Comparison of ENCODE assay signal across 8 cellular contexts in the genomic region with DNA sequence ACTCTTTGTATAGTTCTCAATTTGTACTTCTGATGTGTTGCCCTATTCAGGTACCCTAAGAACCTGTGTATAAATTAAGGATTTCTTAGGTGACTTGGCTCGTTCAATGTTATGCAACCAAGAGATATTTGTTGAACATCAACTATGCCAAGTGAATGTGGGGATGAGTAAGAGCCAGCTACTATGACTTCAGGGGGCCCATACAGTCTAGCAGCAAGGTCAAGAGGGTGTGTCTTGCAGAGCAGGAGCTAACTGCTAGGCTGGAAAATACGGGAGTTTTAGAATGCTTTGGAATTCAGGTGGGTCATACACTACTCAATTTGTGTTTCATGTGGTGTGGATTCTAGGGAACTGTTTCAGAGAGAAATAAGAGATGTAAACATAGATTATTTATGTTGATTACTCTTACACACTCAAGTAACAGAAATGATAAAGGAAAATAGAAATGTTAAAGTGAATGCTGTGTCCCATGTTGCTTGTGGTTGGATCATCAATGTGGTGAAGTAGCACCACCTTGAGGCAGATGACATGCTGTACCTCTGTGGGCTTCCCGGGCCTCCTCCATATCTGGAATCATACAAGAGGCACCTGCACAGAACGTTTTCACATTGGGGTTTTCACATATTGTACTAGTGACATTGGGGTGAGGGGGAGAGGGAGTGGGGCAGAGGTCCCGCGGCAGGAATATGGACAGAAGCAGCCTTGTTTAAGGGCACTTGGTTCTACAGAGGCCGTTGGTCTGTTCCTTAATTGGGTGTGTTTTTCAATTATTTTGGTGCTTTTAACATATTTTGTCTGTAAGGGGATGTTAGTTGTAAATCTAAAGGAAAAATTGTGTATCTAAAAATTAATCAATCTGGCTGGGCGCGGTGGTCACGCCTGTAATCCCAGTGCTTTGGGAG. TPM values are rescaled to one million over a fixed set of nuclear protein-coding genes. Genes with fewer than 3 reads are reported as not detected.
DNase-seq lines count a peak whose midpoint lies in the region; ATAC-seq and TF ChIP-seq lines count a peak whose summit lies in the region.

No MANE protein-coding gene starts in this region.

- POLR2A ChIA-PET in WTC11 (lab: Charles Lee), result interaction anchor here (0.7 kb wide), 1 partner anchor 1314 kb away, joined by 4 read pairs; no protein-coding TSS in a partner anchor

- H3K36me3 ChIP-seq in stomach, result peaks cover 6 to 41% (median 37%) of the 10 kb centered on the region in 4 donors

- ATAC-seq in HG02938 (IDR thresholded peaks at IDR 0.05; ENCODE audit: unreplicated experiment) (peak; percentile 60), WTC11 (peak; percentile 95)

- TF ChIP-seq POLR2A in stomach (IDR thresholded peaks at IDR 0.05), result no peak

- WGBS in stomach, 5 donors, result 53 to 61% (median 59%) methylated on average over 10 of the region's 10 CpGs

- peaks cover 0 to 53% (median 30%) of the 10 kb centered on the region in 4 donors for H3K4me1 ChIP-seq in stomach

- no peak for TF ChIP-seq EP300 in stomach (IDR thresholded peaks at IDR 0.05)

- H3K27me3 Mint-ChIP-seq in WTC11 (ENCODE audit: low read depth), result no peaks in the 10 kb centered on the region
- H3K27me3 Mint-ChIP-seq in dendritic cell treated with granulocyte-macrophage colony-stimulating factor and Interleukin-4, amounts not matched to agents 40 ng/mL and 50 ng/mL, for 4 days, result no peaks in the 10 kb centered on the region

- peak overlapping the region in 2 of 5 donors; percentile 8 to 14 for H3K27ac ChIP-seq in stomach

- CTCF ChIA-PET in WTC11 (lab: Charles Lee), result interaction anchor here (0.7 to 1.4 kb wide), 13 partner anchors 14 to 661 kb away, joined by 3 to 9 read pairs (median 4); partner anchors contain the start of gene NMNAT2

- in situ Hi-C loops in ACHN (cut with HindIII; ENCODE audit: low pct_ligation_motif_present, low pct_unique_long_range_greater_than_20kb, low sequenced_read_pairs), result no loop called here
- in situ Hi-C loops in GM13976 (cut with MboI; ENCODE audit: low sequenced_read_pairs, unreplicated experiment), result no loop called here

- H3K9me3 Mint-ChIP-seq in WTC11, result peaks cover under 1% of the 10 kb centered on the region; the same call in 1 of the 2 replicates
- H3K9me3 Mint-ChIP-seq in dendritic cell treated with granulocyte-macrophage colony-stimulating factor and Interleukin-4, amounts not matched to agents 40 ng/mL and 50 ng/mL, for 4 days, result no peaks in the 10 kb centered on the region

- intact Hi-C loops in dendritic cell treated with granulocyte-macrophage colony-stimulating factor and Interleukin-4, amounts not matched to agents 40 ng/mL and 50 ng/mL, for 4 days (cut with micrococcal nuclease), result loop anchor here (2.0 to 10.0 kb wide), 4 partner anchors 14 to 338 kb away; no protein-coding TSS in a partner anchor
- intact Hi-C loops in stomach (cut with DNase I; ENCODE audit: low total_unique reads), result no loop called here

- peak; percentile 75 for TF ChIP-seq CTCF in GM13976 (IDR thresholded peaks at IDR 0.05; ENCODE audit: borderline replicate concordance, control extremely low read depth, extremely low read depth, insufficient read depth, missing control alignments)
- peak; percentile 32; the same call in 1 of the 2 replicates for TF ChIP-seq CTCF in WTC11 (IDR thresholded peaks at IDR 0.05)
- TF ChIP-seq CTCF in stomach (IDR thresholded peaks at IDR 0.05), result peak in 5 of 7 experiments; percentile 35 to 60 (median 43)

- DNase-seq in ACHN (peak; percentile 82), GM13976 (ENCODE audit: low spot score) (peak; percentile 55), NCI-H2107 (lab: John Stamatoyannopoulos, UW) (peak; percentile 34), WTC11 (ENCODE audit: low spot score) (peak; percentile 58), medulla oblongata (ENCODE audit: extremely low spot score) (peak; percentile 82), stomach (peak; percentile 50)

- no peak overlapping the region for H3K4me3 ChIP-seq in stomach

- H3K4me3 Mint-ChIP-seq in WTC11, result no peak overlapping the region
- no peak overlapping the region for H3K4me3 Mint-ChIP-seq in dendritic cell treated with granulocyte-macrophage colony-stimulating factor and Interleukin-4, amounts not matched to agents 40 ng/mL and 50 ng/mL, for 4 days

- no peaks in the 10 kb centered on the region for H3K9me3 ChIP-seq in stomach

- peaks cover 1% of the 10 kb centered on the region for H3K36me3 Mint-ChIP-seq in WTC11
- peaks cover 37% of the 10 kb centered on the region for H3K36me3 Mint-ChIP-seq in dendritic cell treated with granulocyte-macrophage colony-stimulating factor and Interleukin-4, amounts not matched to agents 40 ng/mL and 50 ng/mL, for 4 days (ENCODE audit: low read depth)

- H3K27me3 ChIP-seq in stomach, result no peaks in the 10 kb centered on the region

- H3K27ac Mint-ChIP-seq in WTC11, result peak overlapping the region; percentile 11; the same call in 1 of the 2 replicates
- H3K27ac Mint-ChIP-seq in dendritic cell treated with granulocyte-macrophage colony-stimulating factor and Interleukin-4, amounts not matched to agents 40 ng/mL and 50 ng/mL, for 4 days, result peak overlapping the region; percentile 73

- peaks cover 41% of the 10 kb centered on the region for H3K4me1 Mint-ChIP-seq in WTC11
- H3K4me1 Mint-ChIP-seq in dendritic cell treated with granulocyte-macrophage colony-stimulating factor and Interleukin-4, amounts not matched to agents 40 ng/mL and 50 ng/mL, for 4 days (ENCODE audit: low read depth), result peaks cover 37% of the 10 kb centered on the region

TF ChIP-seq in WTC11, 78 proteins besides CTCF, POLR2A, EP300 and RAD21 (continues in another document):
- TF ChIP-seq, protein P1, sequence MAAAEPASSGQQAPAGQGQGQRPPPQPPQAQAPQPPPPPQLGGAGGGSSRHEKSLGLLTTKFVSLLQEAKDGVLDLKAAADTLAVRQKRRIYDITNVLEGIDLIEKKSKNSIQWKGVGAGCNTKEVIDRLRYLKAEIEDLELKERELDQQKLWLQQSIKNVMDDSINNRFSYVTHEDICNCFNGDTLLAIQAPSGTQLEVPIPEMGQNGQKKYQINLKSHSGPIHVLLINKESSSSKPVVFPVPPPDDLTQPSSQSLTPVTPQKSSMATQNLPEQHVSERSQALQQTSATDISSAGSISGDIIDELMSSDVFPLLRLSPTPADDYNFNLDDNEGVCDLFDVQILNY (CRISPR knock-in tag; IDR thresholded peaks at IDR 0.05), result no peak
- TF ChIP-seq ZBTB21 (CRISPR knock-in tag; IDR thresholded peaks at IDR 0.05; ENCODE audit: borderline replicate concordance) (no peak), CREB1 (CRISPR knock-in tag; IDR thresholded peaks at IDR 0.05) (no peak), ESRRA (CRISPR knock-in tag; IDR thresholded peaks at IDR 0.05; ENCODE audit: borderline replicate concordance) (no peak), ZMAT4 (CRISPR knock-in tag; IDR thresholded peaks at IDR 0.05) (no peak), NFATC4 (CRISPR knock-in tag; IDR thresholded peaks at IDR 0.05) (no peak), ZNF512 (CRISPR knock-in tag; IDR thresholded peaks at IDR 0.05; ENCODE audit: borderline replicate concordance) (no peak), ERG (CRISPR knock-in tag; IDR thresholded peaks at IDR 0.05) (no peak), SMAD4 (CRISPR knock-in tag; IDR thresholded peaks at IDR 0.05) (no peak), GABPB1 (CRISPR knock-in tag; IDR thresholded peaks at IDR 0.05) (no peak)
- TF ChIP-seq, protein P2, sequence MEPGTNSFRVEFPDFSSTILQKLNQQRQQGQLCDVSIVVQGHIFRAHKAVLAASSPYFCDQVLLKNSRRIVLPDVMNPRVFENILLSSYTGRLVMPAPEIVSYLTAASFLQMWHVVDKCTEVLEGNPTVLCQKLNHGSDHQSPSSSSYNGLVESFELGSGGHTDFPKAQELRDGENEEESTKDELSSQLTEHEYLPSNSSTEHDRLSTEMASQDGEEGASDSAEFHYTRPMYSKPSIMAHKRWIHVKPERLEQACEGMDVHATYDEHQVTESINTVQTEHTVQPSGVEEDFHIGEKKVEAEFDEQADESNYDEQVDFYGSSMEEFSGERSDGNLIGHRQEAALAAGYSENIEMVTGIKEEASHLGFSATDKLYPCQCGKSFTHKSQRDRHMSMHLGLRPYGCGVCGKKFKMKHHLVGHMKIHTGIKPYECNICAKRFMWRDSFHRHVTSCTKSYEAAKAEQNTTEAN (CRISPR knock-in tag; IDR thresholded peaks at IDR 0.05), result no peak

RNA-seq across cellular contexts. Expression of gene ARPC5, which starts 12.4 kb away (rescaled TPM):
- 51.7 to 60.9 TPM (median 56.8 TPM) in 3 replicates for total RNA-seq in WTC11 (2021)
- 100 to 1,000 TPM in 1 of 5 donors, 10 to 100 TPM in 4; 26.3 to 101 (median 73.7) TPM for total RNA-seq in stomach
- 100 to 1,000 TPM in 1 of 3 donors, 10 to 100 TPM in 2; 54.5 to 106 (median 87.5) TPM for polyA plus RNA-seq in stomach

RNA-seq across cellular contexts. Expression of gene APOBEC4, which starts 30.0 kb away (rescaled TPM):
- not detected in 3 replicates for total RNA-seq in WTC11 (2021)
- total RNA-seq in stomach, result not detected
- polyA plus RNA-seq in stomach, result not detected

RNA-seq across cellular contexts. Expression of gene NCF2, which starts 32.9 kb away (rescaled TPM):
- total RNA-seq in WTC11 (2021) (0.25 to 0.52 TPM (median 0.41 TPM) in 3 replicates), stomach (10 to 100 TPM in 1 of 5 donors, 1 to 10 TPM in 3, under 1 TPM in 1; 0.29 to 30.4 (median 6.4) TPM)
- 1 to 10 TPM; 3.1 to 10.0 (median 6.0) TPM for polyA plus RNA-seq in stomach
